In the genomic region with DNA sequence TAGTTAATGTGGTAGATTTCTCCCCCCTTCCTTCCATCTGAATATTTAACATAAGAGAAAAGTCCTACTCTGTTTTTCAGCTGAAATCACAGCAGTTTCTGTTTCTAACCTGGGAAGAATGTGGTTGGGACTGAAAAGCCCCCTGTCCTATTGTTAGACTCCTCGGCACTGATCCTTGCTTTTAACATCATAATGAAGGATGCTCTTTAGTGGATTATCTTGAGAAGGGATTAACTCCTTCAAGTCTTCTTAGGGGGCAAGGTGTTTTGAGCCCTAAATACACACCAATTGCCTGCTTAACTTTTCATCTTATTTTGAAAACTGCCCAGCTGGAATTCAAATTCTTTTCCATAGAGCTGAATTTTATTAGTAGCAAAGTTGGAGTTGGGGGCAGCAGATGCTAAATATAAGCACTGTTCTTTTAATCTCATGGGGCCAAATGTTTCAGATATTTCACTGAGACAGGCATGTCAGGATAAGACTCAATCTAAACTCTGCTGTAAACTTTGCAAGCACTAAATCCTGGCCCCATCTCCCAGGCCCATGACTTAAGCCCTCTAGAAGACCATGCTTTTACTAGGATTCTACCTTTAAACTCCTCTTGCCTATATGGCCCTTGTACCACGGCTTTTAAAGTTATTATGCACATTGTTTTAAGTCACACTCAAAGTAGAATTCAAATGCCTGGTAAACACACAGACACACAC, we compare ENCODE assay signal across 23 cellular contexts.
A peak's percentile ranks its signal among the peaks of the same experiment; 100 is the strongest.
DNase-seq lines count a peak whose midpoint lies in the region; TF ChIP-seq lines count a peak whose summit lies in the region.
"Had no signal": no experiment of that assay in that cellular context is flagged by ENCODE, and none has a peak within 500 bp of the region (broad histone marks: within the 10 kb centered on the region; RNA-seq: fewer than 3 reads in every experiment).

No MANE protein-coding gene starts in this region.

- H3K9me3 Mint-ChIP-seq in osteocyte (ENCODE audit: unreplicated experiment): no peaks in the 10 kb centered on the region
- H3K9me3 Mint-ChIP-seq: activated naive CD4-positive, alpha-beta T cell treated with anti-CD3 and anti-CD28 coated beads, Interleukin-2, amount 10 ng/mL, durations not matched to agents 7 days and 5 days; activated T-cell treated with anti-CD3 and anti-CD28 coated beads, Interleukin-2, amount 50 U/mL, for 4 hours; CD8-positive, alpha-beta T cell; stimulated activated memory B cell treated with anti-CD40 and anti-IgM and Interleukin-4, amounts not matched to agents 10 μg/mL and 1 μg/mL and 100 μg/mL, for 72 hours; T-helper 1 cell treated with Interleukin-12 subunit alpha and Interleukin-12 subunit beta and Interleukin-4 antibody, amounts not matched to agents 30 μg/mL and 1 μg/mL, for 36 hours had no signal

- H3K27ac Mint-ChIP-seq in osteocyte (ENCODE audit: unreplicated experiment): peak overlapping the region; percentile 74
- H3K27ac Mint-ChIP-seq: activated CD8-positive, alpha-beta T cell treated with anti-CD3 and anti-CD28 coated beads, Interleukin-2, amount 10 ng/mL, durations not matched to agents 7 days and 5 days; activated naive CD4-positive, alpha-beta T cell treated with anti-CD3 and anti-CD28 coated beads, Interleukin-2, amount 10 ng/mL, durations not matched to agents 7 days and 5 days; CD8-positive, alpha-beta T cell; stimulated activated memory B cell treated with anti-CD40 and anti-IgM and Interleukin-4, amounts not matched to agents 10 μg/mL and 1 μg/mL and 100 μg/mL, for 72 hours; T-helper 1 cell treated with Interleukin-12 subunit alpha and Interleukin-12 subunit beta and Interleukin-4 antibody, amounts not matched to agents 30 μg/mL and 1 μg/mL, for 36 hours had no signal

- no peaks in the 10 kb centered on the region for H3K27me3 Mint-ChIP-seq in osteocyte (ENCODE audit: unreplicated experiment)
- H3K27me3 Mint-ChIP-seq: activated naive CD4-positive, alpha-beta T cell treated with anti-CD3 and anti-CD28 coated beads, Interleukin-2, amount 10 ng/mL, durations not matched to agents 7 days and 5 days; stimulated activated memory B cell treated with anti-CD40 and anti-IgM and Interleukin-4, amounts not matched to agents 10 μg/mL and 1 μg/mL and 100 μg/mL, for 72 hours had no signal

- intact Hi-C loops in tibial artery (cut with DNase I; ENCODE audit: low total_unique reads): no loop called here

- H3K4me1 Mint-ChIP-seq in osteocyte (ENCODE audit: unreplicated experiment): peaks cover 44% of the 10 kb centered on the region
- H3K4me1 Mint-ChIP-seq: activated naive CD4-positive, alpha-beta T cell treated with anti-CD3 and anti-CD28 coated beads, Interleukin-2, amount 10 ng/mL, durations not matched to agents 7 days and 5 days; stimulated activated memory B cell treated with anti-CD40 and anti-IgM and Interleukin-4, amounts not matched to agents 10 μg/mL and 1 μg/mL and 100 μg/mL, for 72 hours had no signal

- H3K9me3 ChIP-seq in HAP-1: no peaks in the 10 kb centered on the region
- H3K9me3 ChIP-seq in NT2/D1 (ENCODE audit: insufficient read depth, low read length): no peaks in the 10 kb centered on the region
- no peaks in the 10 kb centered on the region for H3K9me3 ChIP-seq in tibial artery
- H3K9me3 ChIP-seq: ascending aorta, right atrium auricular region had no signal

- no peaks in the 10 kb centered on the region for H3K36me3 Mint-ChIP-seq in osteocyte (ENCODE audit: unreplicated experiment)
- H3K36me3 Mint-ChIP-seq: activated naive CD4-positive, alpha-beta T cell treated with anti-CD3 and anti-CD28 coated beads, Interleukin-2, amount 10 ng/mL, durations not matched to agents 7 days and 5 days; CD8-positive, alpha-beta T cell; stimulated activated memory B cell treated with anti-CD40 and anti-IgM and Interleukin-4, amounts not matched to agents 10 μg/mL and 1 μg/mL and 100 μg/mL, for 72 hours had no signal

- no peak overlapping the region for H3K4me3 ChIP-seq in HAP-1
- no peak overlapping the region for H3K4me3 ChIP-seq in NT2/D1 (ENCODE audit: insufficient read length, low read depth)
- H3K4me3 ChIP-seq in tibial artery: no peak overlapping the region
- H3K4me3 ChIP-seq: ascending aorta, right atrium auricular region had no signal

- in situ Hi-C loops in HAP-1 (cut with MboI; ENCODE audit: low sequenced_read_pairs): no loop called here

- TF ChIP-seq CTCF in osteocyte (IDR thresholded peaks at IDR 0.05) (no peak), tibial artery (IDR thresholded peaks at IDR 0.05) (no peak)

- peak; percentile 65 to 99 for DNase-seq in HAP-1 (ENCODE audit: low spot score in 2 of 2)
- DNase-seq in NT2/D1 (ENCODE audit: low read depth, low spot score): peak; percentile 85
- DNase-seq in iPS DF 19.7 (ENCODE audit: low read depth, low spot score): peak; percentile 61
- DNase-seq in osteocyte (ENCODE audit: extremely low spot score, unreplicated experiment): no peak
- DNase-seq in SIG-M5 treated with dmso at 0.1 percent for 504 hours (lab: John Stamatoyannopoulos, UW; ENCODE audit: unreplicated experiment): no peak
- no peak for DNase-seq in activated naive CD4-positive, alpha-beta T cell treated with anti-CD3 and anti-CD28 coated beads, Interleukin-2, amount 50 U/mL, for 16 hours
- DNase-seq in tibial artery: no peak
- DNase-seq in germinal center (ENCODE audit: low spot score): no peak
- DNase-seq: activated CD8-positive, alpha-beta T cell treated with anti-CD3 and anti-CD28 coated beads, Interleukin-2, amount 10 ng/mL, durations not matched to agents 7 days and 5 days; activated naive CD4-positive, alpha-beta T cell treated with anti-CD3 and anti-CD28 coated beads, Interleukin-2, amount 10 ng/mL, durations not matched to agents 7 days and 5 days; activated T-cell treated with anti-CD3 and anti-CD28 coated beads, Interleukin-2, amount 50 U/mL, for 4 hours; CD8-positive, alpha-beta T cell; cerebellar nuclear complex; DMS53; effector memory CD4-positive, alpha-beta T cell; NCI-H526; occipital lobe; OCI-M1; SHP77 had no signal

- H3K9ac ChIP-seq in NT2/D1 (ENCODE audit: insufficient read length, low read depth): no peak overlapping the region

- peak overlapping the region in 1 of 2 donors; percentile 1 for H3K27ac ChIP-seq in tibial artery
- H3K27ac ChIP-seq: ascending aorta, right atrium auricular region had no signal

- H3K27me3 ChIP-seq in HAP-1 (ENCODE audit: low read depth) (no peaks in the 10 kb centered on the region), NT2/D1 (ENCODE audit: insufficient read depth, insufficient read length) (no peaks in the 10 kb centered on the region), tibial artery (no peaks in the 10 kb centered on the region)
- H3K27me3 ChIP-seq: ascending aorta, right atrium auricular region had no signal

- peak overlapping the region; percentile 38 for H3K4me3 Mint-ChIP-seq in osteocyte (ENCODE audit: unreplicated experiment)
- H3K4me3 Mint-ChIP-seq: activated CD8-positive, alpha-beta T cell treated with anti-CD3 and anti-CD28 coated beads, Interleukin-2, amount 10 ng/mL, durations not matched to agents 7 days and 5 days; activated naive CD4-positive, alpha-beta T cell treated with anti-CD3 and anti-CD28 coated beads, Interleukin-2, amount 10 ng/mL, durations not matched to agents 7 days and 5 days; activated T-cell treated with anti-CD3 and anti-CD28 coated beads, Interleukin-2, amount 50 U/mL, for 4 hours; CD8-positive, alpha-beta T cell; stimulated activated memory B cell treated with anti-CD40 and anti-IgM and Interleukin-4, amounts not matched to agents 10 μg/mL and 1 μg/mL and 100 μg/mL, for 72 hours; T-helper 1 cell treated with Interleukin-12 subunit alpha and Interleukin-12 subunit beta and Interleukin-4 antibody, amounts not matched to agents 30 μg/mL and 1 μg/mL, for 36 hours had no signal

- H3K4me1 ChIP-seq in HAP-1 (peaks cover 36% of the 10 kb centered on the region), NT2/D1 (ENCODE audit: insufficient read depth, insufficient read length) (peaks cover 4% of the 10 kb centered on the region), tibial artery (peaks cover 0 to 34% (median 4%) of the 10 kb centered on the region in 4 donors)
- H3K4me1 ChIP-seq: right atrium auricular region had no signal

- H3K36me3 ChIP-seq in HAP-1 (replicated peaks): no peaks in the 10 kb centered on the region
- H3K36me3 ChIP-seq in NT2/D1 (ENCODE audit: insufficient read depth, insufficient read length, low read length): no peaks in the 10 kb centered on the region
- H3K36me3 ChIP-seq in tibial artery: peaks cover 0 to 1% (median 0%) of the 10 kb centered on the region in 3 donors
- H3K36me3 ChIP-seq: ascending aorta, right atrium auricular region had no signal

Comparison
In these comparisons a context has a peak if more than half of its experiments do, and no peak if none do; other contexts are left out.
1. DNase-seq: peak in HAP-1 (2 of 2), NT2/D1 (single experiment) and iPS DF 19.7 (single experiment); none in osteocyte (single experiment), SIG-M5 treated with dmso at 0.1 percent for 504 hours (single experiment), activated naive CD4-positive, alpha-beta T cell treated with anti-CD3 and anti-CD28 coated beads, Interleukin-2, amount 50 U/mL, for 16 hours (single experiment), tibial artery (0 of 2) and germinal center (single experiment).